In the genomic region with DNA sequence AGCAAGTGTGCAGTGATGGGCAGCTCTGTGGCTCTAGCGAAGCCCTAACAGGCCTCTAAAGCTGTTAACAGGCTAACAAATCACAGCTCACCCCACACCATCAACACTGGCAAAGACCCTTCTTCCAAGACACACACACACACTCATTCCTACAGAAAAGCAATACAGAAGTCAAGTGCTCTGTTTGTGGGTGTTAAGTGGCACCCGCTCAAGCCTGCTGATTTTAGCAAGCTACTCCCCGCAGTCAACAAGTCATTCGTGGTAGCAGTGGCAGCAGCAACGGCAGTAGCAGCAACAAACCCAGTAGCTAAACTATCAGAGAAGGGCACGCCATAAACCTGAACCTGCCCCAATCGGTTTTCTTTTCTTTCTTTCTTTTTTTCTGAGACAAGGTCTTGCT, we compare ENCODE assay signal across 13 cellular contexts.
DNase-seq lines count a peak whose midpoint lies in the region; ATAC-seq and TF ChIP-seq lines count a peak whose summit lies in the region.
"Had no signal": no experiment of that assay in that cellular context is flagged by ENCODE, and none has a peak within 500 bp of the region (broad histone marks: within the 10 kb centered on the region; RNA-seq: fewer than 3 reads in every experiment).

No MANE protein-coding gene starts in this region.

- no peaks in the 10 kb centered on the region for H3K27me3 Mint-ChIP-seq in effector memory CD8-positive, alpha-beta T cell
- H3K27me3 Mint-ChIP-seq in stimulated activated naive CD8-positive, alpha-beta T cell treated with anti-CD3 and anti-CD28 coated beads, Interleukin-15, amount 100 ng/mL, for 72 hours: no peaks in the 10 kb centered on the region

- intact Hi-C loops in breast epithelium (cut with DNase I; ENCODE audit: low total_unique reads): no loop called here
- intact Hi-C loops in mammary epithelial cell (cut with micrococcal nuclease): no loop called here
- intact Hi-C loops in OCI-LY7 (cut with micrococcal nuclease; ENCODE audit: unreplicated experiment): no loop called here

- H3K36me3 Mint-ChIP-seq in effector memory CD8-positive, alpha-beta T cell (ENCODE audit: insufficient read depth): peaks cover 88% of the 10 kb centered on the region

- no peak overlapping the region for H2AK5ac ChIP-seq in trophoblast cell (ENCODE audit: low read length)

- no peak overlapping the region for H3K23ac ChIP-seq in trophoblast cell (ENCODE audit: low read length)

- DNase-seq in breast epithelium (ENCODE audit: low spot score in 2 of 2) (no peak), mammary epithelial cell (no peak), OCI-LY7 (ENCODE audit: low spot score) (no peak), NCI-H1105 (lab: John Stamatoyannopoulos, UW) (no peak), trophoblast cell (no peak)
- DNase-seq in effector memory CD8-positive, alpha-beta T cell: peak in 2 of 3 experiments; percentile 25 to 35
- no peak for DNase-seq in stimulated activated naive CD8-positive, alpha-beta T cell treated with anti-CD3 and anti-CD28 coated beads, Interleukin-15, amount 100 ng/mL, for 72 hours
- DNase-seq: cerebellar nuclear complex, erythroblast, GF-D8, NCI-H524 treated with DMSO at 0.1 percent for 48 hours had no signal

- in situ Hi-C loops in mammary epithelial cell (cut with MboI; ENCODE audit: low sequenced_read_pairs in 2 of 2): loop anchor here in 1 of 2 donors (10.0 kb wide), 1 partner anchor 120 kb away; no protein-coding TSS in a partner anchor

- H3K27ac Mint-ChIP-seq in effector memory CD8-positive, alpha-beta T cell: peak overlapping the region; percentile 98
- peak overlapping the region; percentile 75 to 81 for H3K27ac Mint-ChIP-seq in stimulated activated naive CD8-positive, alpha-beta T cell treated with anti-CD3 and anti-CD28 coated beads, Interleukin-15, amount 100 ng/mL, for 72 hours

- no peaks in the 10 kb centered on the region for H3K9me2 ChIP-seq in OCI-LY7 (ENCODE audit: insufficient read depth, low read length)

- H3K27me3 ChIP-seq in breast epithelium (no peaks in the 10 kb centered on the region), mammary epithelial cell (ENCODE audit: insufficient read depth, low read length) (no peaks in the 10 kb centered on the region), trophoblast cell (ENCODE audit: insufficient read depth, low read length) (no peaks in the 10 kb centered on the region)

- no peak overlapping the region for H4K12ac ChIP-seq in trophoblast cell (ENCODE audit: low read depth, low read length)

- H3K9me3 Mint-ChIP-seq in effector memory CD8-positive, alpha-beta T cell: no peaks in the 10 kb centered on the region
- no peaks in the 10 kb centered on the region for H3K9me3 Mint-ChIP-seq in stimulated activated naive CD8-positive, alpha-beta T cell treated with anti-CD3 and anti-CD28 coated beads, Interleukin-15, amount 100 ng/mL, for 72 hours

- H3K4me2 ChIP-seq in mammary epithelial cell (ENCODE audit: insufficient read depth, low read depth, low read length) (no peak overlapping the region), OCI-LY7 (ENCODE audit: low read length) (peak overlapping the region; percentile 75; the same call in 1 of the 2 replicates), trophoblast cell (ENCODE audit: low read length) (no peak overlapping the region)

- no peak overlapping the region for H3K14ac ChIP-seq in trophoblast cell (ENCODE audit: low read length)

- dilution Hi-C loops in mammary epithelial cell (cut with HindIII; ENCODE audit: low sequenced_read_pairs): no loop called here

- H3K4me1 Mint-ChIP-seq in effector memory CD8-positive, alpha-beta T cell (ENCODE audit: low read depth in 2 of 2): peaks cover 48 to 60% of the 10 kb centered on the region in 2 donors
- H3K4me1 Mint-ChIP-seq in stimulated activated naive CD8-positive, alpha-beta T cell treated with anti-CD3 and anti-CD28 coated beads, Interleukin-15, amount 100 ng/mL, for 72 hours: peaks cover 100% of the 10 kb centered on the region

- H4K8ac ChIP-seq in trophoblast cell (ENCODE audit: low read depth, low read length): no peak overlapping the region

- H3K9me3 ChIP-seq in breast epithelium (no peaks in the 10 kb centered on the region), mammary epithelial cell (replicated peaks; ENCODE audit: insufficient read depth, low read length) (no peaks in the 10 kb centered on the region), OCI-LY7 (ENCODE audit: low read length) (no peaks in the 10 kb centered on the region), trophoblast cell (ENCODE audit: insufficient read depth, low read depth, low read length) (no peaks in the 10 kb centered on the region)

- BruUV-seq in mammary epithelial cell (replicated peaks; lab: Mats Ljungman, UMichigan) (no TSS peak), OCI-LY7 (replicated peaks; lab: Mats Ljungman, UMichigan) (no TSS peak)

- H3K9ac ChIP-seq in mammary epithelial cell (ENCODE audit: insufficient read depth, low read length) (no peak overlapping the region), trophoblast cell (ENCODE audit: low read length) (no peak overlapping the region)

- H3K4me1 ChIP-seq in breast epithelium (no peaks in the 10 kb centered on the region), mammary epithelial cell (ENCODE audit: insufficient read depth, low read length) (no peaks in the 10 kb centered on the region), OCI-LY7 (ENCODE audit: insufficient read depth, low read length, poor library complexity, severe bottlenecking) (peaks cover 52% of the 10 kb centered on the region), trophoblast cell (ENCODE audit: control insufficient read depth in 1 of 2, insufficient read depth in 2 of 2, low read length in 2 of 2) (no peaks in the 10 kb centered on the region)

- H3K18ac ChIP-seq in trophoblast cell (ENCODE audit: low read length): no peak overlapping the region

- H3K4me3 ChIP-seq in breast epithelium: no peak overlapping the region
- H3K4me3 ChIP-seq in mammary epithelial cell (replicated peaks in 1 of 3; ENCODE audit: insufficient read depth in 1 of 3, low read depth in 2 of 3, low read length in 3 of 3): no peak overlapping the region
- H3K4me3 ChIP-seq in OCI-LY7 (ENCODE audit: low read depth, low read length, poor library complexity, severe bottlenecking): no peak overlapping the region
- H3K4me3 ChIP-seq in trophoblast cell (ENCODE audit: low read depth, low read length): no peak overlapping the region

- H3K36me3 ChIP-seq in breast epithelium (no peaks in the 10 kb centered on the region), mammary epithelial cell (ENCODE audit: insufficient read depth, low read length) (no peaks in the 10 kb centered on the region), OCI-LY7 (ENCODE audit: insufficient read depth, low read length) (peaks cover 98% of the 10 kb centered on the region), trophoblast cell (ENCODE audit: control insufficient read depth in 1 of 2, insufficient read depth in 2 of 2, low read length in 2 of 2) (no peaks in the 10 kb centered on the region)

- TF ChIP-seq CTCF in breast epithelium (IDR thresholded peaks at IDR 0.05) (no peak), mammary epithelial cell (conservative IDR thresholded peaks at IDR 0.05 in 1 of 2, IDR thresholded peaks at IDR 0.05 in 1 of 2; ENCODE audit: extremely low read depth in 1 of 2, insufficient read depth in 1 of 2, low read depth in 1 of 2, low read length in 2 of 2) (no peak), OCI-LY7 (conservative IDR thresholded peaks at IDR 0.05; ENCODE audit: low read length) (no peak)

- WGBS in mammary epithelial cell (ENCODE audit: low coverage, missing lambda C conversion rate): 85% methylated on average over 7 of the region's 7 CpGs
- WGBS in trophoblast cell (ENCODE audit: extremely low coverage, insufficient coverage, insufficient read length): no CpG with 5 or more reads among the region's 7 CpGs

- POLR2A ChIA-PET in OCI-LY7 (lab: Charles Lee): interaction anchor here (0.8 to 1.8 kb wide), 7 partner anchors 14 to 100 kb away, joined by 3 to 9 read pairs (median 6); no protein-coding TSS in a partner anchor

- CTCF ChIA-PET in mammary epithelial cell (lab: Charles Lee; ENCODE audit: low non-redundant PET) (no interaction called here), OCI-LY7 (lab: Charles Lee; ENCODE audit: unreplicated experiment) (interaction anchor here (1.2 to 1.8 kb wide), 3 partner anchors 18 to 93 kb away, joined by 3 to 5 read pairs (median 4); a partner anchor contains a TSS)

- peak; percentile 10 for ATAC-seq in effector memory CD8-positive, alpha-beta T cell (replicated peaks)
- ATAC-seq in stimulated activated naive CD8-positive, alpha-beta T cell treated with anti-CD3 and anti-CD28 coated beads, Interleukin-15, amount 100 ng/mL, for 72 hours: no peak
- ATAC-seq in GM18520 (IDR thresholded peaks at IDR 0.05; ENCODE audit: unreplicated experiment): no peak
- ATAC-seq: HepG2 had no signal

- H3K79me1 ChIP-seq in trophoblast cell (ENCODE audit: low read length): no peaks in the 10 kb centered on the region

- no peak overlapping the region for H3K4ac ChIP-seq in trophoblast cell (ENCODE audit: low read depth, low read length)

- peak overlapping the region; percentile 59 to 76 for H3K27ac ChIP-seq in breast epithelium
- no peak overlapping the region for H3K27ac ChIP-seq in mammary epithelial cell (ENCODE audit: insufficient read depth, low read depth, low read length)
- peak overlapping the region; percentile 92 for H3K27ac ChIP-seq in OCI-LY7 (ENCODE audit: low read depth, low read length, poor library complexity, severe bottlenecking)
- H3K27ac ChIP-seq in trophoblast cell (ENCODE audit: low read depth, low read length): no peak overlapping the region

- peak overlapping the region; percentile 50 to 79 for H3K4me3 Mint-ChIP-seq in effector memory CD8-positive, alpha-beta T cell
- peak overlapping the region; percentile 9 to 87 for H3K4me3 Mint-ChIP-seq in stimulated activated naive CD8-positive, alpha-beta T cell treated with anti-CD3 and anti-CD28 coated beads, Interleukin-15, amount 100 ng/mL, for 72 hours

- H2AFZ ChIP-seq in mammary epithelial cell (ENCODE audit: low read depth, low read length) (no peak overlapping the region), OCI-LY7 (ENCODE audit: low read length) (no peak overlapping the region), trophoblast cell (ENCODE audit: insufficient read depth, low read length, poor library complexity) (no peak overlapping the region)

- no peak overlapping the region for H2BK5ac ChIP-seq in trophoblast cell (ENCODE audit: low read depth, low read length, poor library complexity)

- no peaks in the 10 kb centered on the region for H4K20me1 ChIP-seq in mammary epithelial cell (ENCODE audit: insufficient read depth, low read length)
- H4K20me1 ChIP-seq in OCI-LY7 (ENCODE audit: insufficient read depth, low read length): no peaks in the 10 kb centered on the region

- H3K79me2 ChIP-seq in mammary epithelial cell (ENCODE audit: insufficient read depth, low read length) (no peaks in the 10 kb centered on the region), OCI-LY7 (ENCODE audit: insufficient read depth, low read depth, low read length) (peaks cover 31% of the 10 kb centered on the region), trophoblast cell (ENCODE audit: control insufficient read depth, insufficient read depth, low read length, poor library complexity) (no peaks in the 10 kb centered on the region)

- H2BK12ac ChIP-seq in trophoblast cell (ENCODE audit: low read length): no peak overlapping the region

- H2BK120ac ChIP-seq in trophoblast cell (ENCODE audit: insufficient read depth, low read length, poor library complexity): no peak overlapping the region

- no peak for TF ChIP-seq POLR2A in breast epithelium (IDR thresholded peaks at IDR 0.05)

- H4K91ac ChIP-seq in trophoblast cell (ENCODE audit: low read depth, low read length): no peak overlapping the region

Comparison
In these comparisons a context has a peak if more than half of its experiments do, and no peak if none do; other contexts are left out.
1. H3K27ac ChIP-seq: peak in breast epithelium (2 of 2) and OCI-LY7 (single experiment); none in mammary epithelial cell (single experiment) and trophoblast cell (single experiment).
2. DNase-seq: peak in effector memory CD8-positive, alpha-beta T cell (2 of 3); none in breast epithelium (0 of 2), mammary epithelial cell (single experiment), OCI-LY7 (single experiment), stimulated activated naive CD8-positive, alpha-beta T cell treated with anti-CD3 and anti-CD28 coated beads, Interleukin-15, amount 100 ng/mL, for 72 hours (0 of 2), NCI-H1105 (single experiment) and trophoblast cell (0 of 2).